ENCODE assay signal across 7 cellular contexts in genomic region chr2:224638338-224638823, GRCh38. TPM values are rescaled to one million over a fixed set of nuclear protein-coding genes. Genes with fewer than 3 reads are reported as not detected.
A peak's percentile ranks its signal among the peaks of the same experiment; 100 is the strongest.
DNase-seq lines count a peak whose midpoint lies in the region; ATAC-seq and TF ChIP-seq lines count a peak whose summit lies in the region.

No MANE protein-coding gene starts in this region.

- H3K27me3 ChIP-seq in mucosa of stomach (ENCODE audit: control insufficient read depth, insufficient read depth, low read length) (no peaks in the 10 kb centered on the region), breast epithelium (no peaks in the 10 kb centered on the region)

- H3K4me3 ChIP-seq in mucosa of stomach (ENCODE audit: low read length) (no peak overlapping the region), breast epithelium (no peak overlapping the region)

- H3K9me3 ChIP-seq in mucosa of stomach (ENCODE audit: control insufficient read depth, low read length) (no peaks in the 10 kb centered on the region), breast epithelium (no peaks in the 10 kb centered on the region)

- ATAC-seq in GM19351 (IDR thresholded peaks at IDR 0.05; ENCODE audit: unreplicated experiment) (peak; percentile 97), HG03064 (IDR thresholded peaks at IDR 0.05; ENCODE audit: low read depth, unreplicated experiment) (peak; percentile 93), SK-N-SH treated with all-trans-retinoic acid at 6 μM for 48 hours (no peak)

- intact Hi-C loops in breast epithelium (cut with DNase I; ENCODE audit: low total_unique reads): no loop called here

- DNase-seq in breast epithelium (ENCODE audit: low spot score in 2 of 2) (no peak), NCI-H446 (lab: John Stamatoyannopoulos, UW) (no peak)

- TF ChIP-seq CTCF in breast epithelium (IDR thresholded peaks at IDR 0.05): no peak

- peak; percentile 38 for TF ChIP-seq POLR2A in Raji (IDR thresholded peaks at IDR 0.05; ENCODE audit: insufficient read depth, low read depth, low read length)
- no peak for TF ChIP-seq POLR2A in breast epithelium (IDR thresholded peaks at IDR 0.05)

- H3K4me1 ChIP-seq in mucosa of stomach (ENCODE audit: control insufficient read depth, insufficient read depth, low read length): peaks cover 20% of the 10 kb centered on the region
- no peaks in the 10 kb centered on the region for H3K4me1 ChIP-seq in breast epithelium

- peak overlapping the region; percentile 44 for H3K9ac ChIP-seq in mucosa of stomach (ENCODE audit: low read length)

- no peak overlapping the region for H3K27ac ChIP-seq in breast epithelium

- H3K36me3 ChIP-seq in mucosa of stomach (ENCODE audit: control insufficient read depth, insufficient read depth, low read length) (no peaks in the 10 kb centered on the region), breast epithelium (no peaks in the 10 kb centered on the region)

TF ChIP-seq in SK-N-SH treated with all-trans-retinoic acid at 6 μM for 48 hours, 23 proteins besides CTCF, POLR2A, EP300 and RAD21:
- TF ChIP-seq TSHZ2 (CRISPR knock-in tag; IDR thresholded peaks at IDR 0.05) (no peak), BACH2 (CRISPR knock-in tag; IDR thresholded peaks at IDR 0.05; ENCODE audit: borderline replicate concordance) (no peak), POU6F1 (CRISPR knock-in tag; IDR thresholded peaks at IDR 0.05; ENCODE audit: borderline replicate concordance, low read depth) (no peak), CSDC2 (CRISPR knock-in tag; IDR thresholded peaks at IDR 0.05) (no peak), ARNTL (CRISPR knock-in tag; IDR thresholded peaks at IDR 0.05; ENCODE audit: borderline replicate concordance, low read depth) (no peak), ZNF70 (CRISPR knock-in tag; IDR thresholded peaks at IDR 0.05) (no peak), TCF4 (CRISPR knock-in tag; IDR thresholded peaks at IDR 0.05; ENCODE audit: borderline replicate concordance) (no peak), ISL1 (CRISPR knock-in tag; IDR thresholded peaks at IDR 0.05) (no peak), ZFP30 (CRISPR knock-in tag; IDR thresholded peaks at IDR 0.05) (no peak), ZNF8 (CRISPR knock-in tag; IDR thresholded peaks at IDR 0.05) (no peak), ESRRG (CRISPR knock-in tag; IDR thresholded peaks at IDR 0.05) (no peak), ZC3H10 (CRISPR knock-in tag; IDR thresholded peaks at IDR 0.05) (no peak), RARB (CRISPR knock-in tag; IDR thresholded peaks at IDR 0.05) (no peak), SNAI2 (CRISPR knock-in tag; IDR thresholded peaks at IDR 0.05) (no peak), PATZ1 (CRISPR knock-in tag; IDR thresholded peaks at IDR 0.05; ENCODE audit: borderline replicate concordance) (no peak), ZFP3 (CRISPR knock-in tag; IDR thresholded peaks at IDR 0.05) (no peak), CREB5 (CRISPR knock-in tag; IDR thresholded peaks at IDR 0.05; ENCODE audit: low read depth) (no peak), PPARA (CRISPR knock-in tag; IDR thresholded peaks at IDR 0.05; ENCODE audit: borderline replicate concordance) (no peak), OSR1 (CRISPR knock-in tag; IDR thresholded peaks at IDR 0.05) (no peak), TOX (CRISPR knock-in tag; IDR thresholded peaks at IDR 0.05; ENCODE audit: borderline replicate concordance) (no peak)

RNA-seq across cellular contexts. Expression of gene CUL3, which starts 53.2 kb away (rescaled TPM):
- total RNA-seq in breast epithelium: 100 to 1,000 TPM in 1 of 3 donors, 10 to 100 TPM in 2; 71.2 to 111 (median 82.3) TPM
